In genomic region chr6:32865724-32866443, GRCh38 we compare ENCODE assay signal across 16 cellular contexts. TPM values are rescaled to one million over a fixed set of nuclear protein-coding genes. Genes with fewer than 3 reads are reported as not detected.
A peak's percentile ranks its signal among the peaks of the same experiment; 100 is the strongest.
DNase-seq lines count a peak whose midpoint lies in the region; ATAC-seq and TF ChIP-seq lines count a peak whose summit lies in the region.
"Had no signal": no experiment of that assay in that cellular context is flagged by ENCODE, and none has a peak within 500 bp of the region (broad histone marks: within the 10 kb centered on the region; RNA-seq: fewer than 3 reads in every experiment).

No MANE protein-coding gene starts in this region.

- no peak overlapping the region for H3K4me3 Mint-ChIP-seq in activated naive CD4-positive, alpha-beta T cell treated with anti-CD3 and anti-CD28 coated beads for 36 hours
- no peak overlapping the region for H3K4me3 Mint-ChIP-seq in activated T-helper 1 cell treated with anti-CD3 and anti-CD28 coated beads, Interleukin-12 subunit alpha, Interleukin-12 subunit beta, Interleukin-2, Interleukin-4 antibody, amounts not matched to agents 30 ng/mL and 10 ng/mL and 1 ng/mL, durations not matched to agents 14 hours and 24 hours and 36 hours
- H3K4me3 Mint-ChIP-seq in stimulated activated memory B cell treated with anti-CD40 and anti-IgM and Interleukin-4, amounts not matched to agents 10 μg/mL and 1 μg/mL and 100 μg/mL, for 72 hours, result no peak overlapping the region
- no peak overlapping the region for H3K4me3 Mint-ChIP-seq in endothelial cell (ENCODE audit: unreplicated experiment)
- H3K4me3 Mint-ChIP-seq: dendritic cell treated with granulocyte-macrophage colony-stimulating factor and Interleukin-4, amounts not matched to agents 40 ng/mL and 50 ng/mL, for 4 days had no signal

- H3K36me3 Mint-ChIP-seq in activated naive CD4-positive, alpha-beta T cell treated with anti-CD3 and anti-CD28 coated beads for 36 hours (ENCODE audit: low read depth), result peaks cover 2% of the 10 kb centered on the region
- peaks cover 22% of the 10 kb centered on the region for H3K36me3 Mint-ChIP-seq in activated T-helper 1 cell treated with anti-CD3 and anti-CD28 coated beads, Interleukin-12 subunit alpha, Interleukin-12 subunit beta, Interleukin-2, Interleukin-4 antibody, amounts not matched to agents 30 ng/mL and 10 ng/mL and 1 ng/mL, durations not matched to agents 14 hours and 24 hours and 36 hours (ENCODE audit: low read depth)
- H3K36me3 Mint-ChIP-seq in stimulated activated memory B cell treated with anti-CD40 and anti-IgM and Interleukin-4, amounts not matched to agents 10 μg/mL and 1 μg/mL and 100 μg/mL, for 72 hours, result peaks cover 11% of the 10 kb centered on the region
- no peaks in the 10 kb centered on the region for H3K36me3 Mint-ChIP-seq in endothelial cell (ENCODE audit: low read depth, unreplicated experiment)

- no peaks in the 10 kb centered on the region for H3K9me3 Mint-ChIP-seq in activated naive CD4-positive, alpha-beta T cell treated with anti-CD3 and anti-CD28 coated beads for 36 hours
- H3K9me3 Mint-ChIP-seq in activated T-helper 1 cell treated with anti-CD3 and anti-CD28 coated beads, Interleukin-12 subunit alpha, Interleukin-12 subunit beta, Interleukin-2, Interleukin-4 antibody, amounts not matched to agents 30 ng/mL and 10 ng/mL and 1 ng/mL, durations not matched to agents 14 hours and 24 hours and 36 hours, result no peaks in the 10 kb centered on the region
- H3K9me3 Mint-ChIP-seq in stimulated activated memory B cell treated with anti-CD40 and anti-IgM and Interleukin-4, amounts not matched to agents 10 μg/mL and 1 μg/mL and 100 μg/mL, for 72 hours, result no peaks in the 10 kb centered on the region
- H3K9me3 Mint-ChIP-seq in endothelial cell (ENCODE audit: unreplicated experiment), result no peaks in the 10 kb centered on the region
- H3K9me3 Mint-ChIP-seq: dendritic cell treated with granulocyte-macrophage colony-stimulating factor and Interleukin-4, amounts not matched to agents 40 ng/mL and 50 ng/mL, for 4 days had no signal

- intact Hi-C loops in activated naive CD4-positive, alpha-beta T cell treated with anti-CD3 and anti-CD28 coated beads for 36 hours (cut with micrococcal nuclease), result loop anchor here (5.0 kb wide), 1 partner anchor 164 kb away; no protein-coding TSS in a partner anchor
- intact Hi-C loops in activated T-helper 1 cell treated with anti-CD3 and anti-CD28 coated beads, Interleukin-12 subunit alpha, Interleukin-12 subunit beta, Interleukin-2, Interleukin-4 antibody, amounts not matched to agents 30 ng/mL and 10 ng/mL and 1 ng/mL, durations not matched to agents 14 hours and 24 hours and 36 hours (cut with micrococcal nuclease), result no loop called here

- H3K27me3 Mint-ChIP-seq in activated naive CD4-positive, alpha-beta T cell treated with anti-CD3 and anti-CD28 coated beads for 36 hours (ENCODE audit: low read depth), result no peaks in the 10 kb centered on the region
- H3K27me3 Mint-ChIP-seq in activated T-helper 1 cell treated with anti-CD3 and anti-CD28 coated beads, Interleukin-12 subunit alpha, Interleukin-12 subunit beta, Interleukin-2, Interleukin-4 antibody, amounts not matched to agents 30 ng/mL and 10 ng/mL and 1 ng/mL, durations not matched to agents 14 hours and 24 hours and 36 hours (ENCODE audit: insufficient read depth), result peaks cover 1% of the 10 kb centered on the region
- no peaks in the 10 kb centered on the region for H3K27me3 Mint-ChIP-seq in stimulated activated memory B cell treated with anti-CD40 and anti-IgM and Interleukin-4, amounts not matched to agents 10 μg/mL and 1 μg/mL and 100 μg/mL, for 72 hours
- H3K27me3 Mint-ChIP-seq in endothelial cell (ENCODE audit: unreplicated experiment), result no peaks in the 10 kb centered on the region

- H3K4me1 Mint-ChIP-seq in activated naive CD4-positive, alpha-beta T cell treated with anti-CD3 and anti-CD28 coated beads for 36 hours (ENCODE audit: low read depth), result peaks cover 42% of the 10 kb centered on the region
- peaks cover 38% of the 10 kb centered on the region for H3K4me1 Mint-ChIP-seq in activated T-helper 1 cell treated with anti-CD3 and anti-CD28 coated beads, Interleukin-12 subunit alpha, Interleukin-12 subunit beta, Interleukin-2, Interleukin-4 antibody, amounts not matched to agents 30 ng/mL and 10 ng/mL and 1 ng/mL, durations not matched to agents 14 hours and 24 hours and 36 hours (ENCODE audit: low read depth)
- peaks cover 40% of the 10 kb centered on the region for H3K4me1 Mint-ChIP-seq in stimulated activated memory B cell treated with anti-CD40 and anti-IgM and Interleukin-4, amounts not matched to agents 10 μg/mL and 1 μg/mL and 100 μg/mL, for 72 hours
- H3K4me1 Mint-ChIP-seq in endothelial cell (ENCODE audit: unreplicated experiment), result no peaks in the 10 kb centered on the region

- no peak for TF ChIP-seq CTCF in endothelial cell (IDR thresholded peaks at IDR 0.05; ENCODE audit: unreplicated experiment)

- H3K27ac Mint-ChIP-seq in activated naive CD4-positive, alpha-beta T cell treated with anti-CD3 and anti-CD28 coated beads for 36 hours, result peak overlapping the region; percentile 27
- H3K27ac Mint-ChIP-seq in activated T-helper 1 cell treated with anti-CD3 and anti-CD28 coated beads, Interleukin-12 subunit alpha, Interleukin-12 subunit beta, Interleukin-2, Interleukin-4 antibody, amounts not matched to agents 30 ng/mL and 10 ng/mL and 1 ng/mL, durations not matched to agents 14 hours and 24 hours and 36 hours, result peak overlapping the region; percentile 61
- peak overlapping the region; percentile 64 for H3K27ac Mint-ChIP-seq in stimulated activated memory B cell treated with anti-CD40 and anti-IgM and Interleukin-4, amounts not matched to agents 10 μg/mL and 1 μg/mL and 100 μg/mL, for 72 hours
- no peak overlapping the region for H3K27ac Mint-ChIP-seq in endothelial cell (ENCODE audit: unreplicated experiment)
- H3K27ac Mint-ChIP-seq: dendritic cell treated with granulocyte-macrophage colony-stimulating factor and Interleukin-4, amounts not matched to agents 40 ng/mL and 50 ng/mL, for 4 days had no signal

- no peak for ATAC-seq in stimulated activated memory B cell treated with anti-CD40 and anti-IgM and Interleukin-4, amounts not matched to agents 10 μg/mL and 1 μg/mL and 100 μg/mL, for 72 hours
- ATAC-seq: left lobe of liver, psoas muscle, SK-N-SH treated with all-trans-retinoic acid at 6 μM for 48 hours had no signal

- DNase-seq in activated naive CD4-positive, alpha-beta T cell treated with anti-CD3 and anti-CD28 coated beads for 36 hours, result no peak
- no peak for DNase-seq in activated naive CD4-positive, alpha-beta T cell treated with anti-CD3 and anti-CD28 coated beads, Interleukin-2, amount 50 U/mL, for 16 hours
- DNase-seq in activated T-helper 1 cell treated with anti-CD3 and anti-CD28 coated beads, Interleukin-12 subunit alpha, Interleukin-12 subunit beta, Interleukin-2, Interleukin-4 antibody, amounts not matched to agents 30 ng/mL and 10 ng/mL and 1 ng/mL, durations not matched to agents 14 hours and 24 hours and 36 hours (ENCODE audit: low spot score), result no peak
- DNase-seq in endothelial cell (ENCODE audit: low spot score) (no peak), dermis blood vessel endothelial cell (no peak)
- DNase-seq: hypothalamus, KBM-7, NCI-H1417, psoas muscle, trophoblast cell had no signal

- CTCF ChIA-PET in activated naive CD4-positive, alpha-beta T cell treated with anti-CD3 and anti-CD28 coated beads for 36 hours (lab: Charles Lee), result interaction anchor here (7.2 kb wide), 1 partner anchor 24 kb away, joined by 204 read pairs; the partner anchor contains the start of genes PSMB8 and TAP2

RNA-seq across cellular contexts. Expression of gene PSMB9, which starts 11.9 kb away (rescaled TPM):
- total RNA-seq in activated naive CD4-positive, alpha-beta T cell treated with anti-CD3 and anti-CD28 coated beads for 36 hours, result 100 to 1,000 TPM; 238 to 241 TPM
- 249 and 253 TPM in 2 replicates for total RNA-seq in activated T-helper 1 cell treated with anti-CD3 and anti-CD28 coated beads, Interleukin-12 subunit alpha, Interleukin-12 subunit beta, Interleukin-2, Interleukin-4 antibody, amounts not matched to agents 30 ng/mL and 10 ng/mL and 1 ng/mL, durations not matched to agents 14 hours and 24 hours and 36 hours
- total RNA-seq in endothelial cell (ENCODE audit: unreplicated experiment) (not detected), dermis blood vessel endothelial cell (29.1 and 68.9 TPM in 2 replicates)

RNA-seq across cellular contexts. Expression of gene TAP1, which starts 12.4 kb away (rescaled TPM):
- total RNA-seq in activated naive CD4-positive, alpha-beta T cell treated with anti-CD3 and anti-CD28 coated beads for 36 hours, result 100 to 1,000 TPM; 187 TPM
- total RNA-seq in activated T-helper 1 cell treated with anti-CD3 and anti-CD28 coated beads, Interleukin-12 subunit alpha, Interleukin-12 subunit beta, Interleukin-2, Interleukin-4 antibody, amounts not matched to agents 30 ng/mL and 10 ng/mL and 1 ng/mL, durations not matched to agents 14 hours and 24 hours and 36 hours, result 284 and 290 TPM in 2 replicates
- total RNA-seq in endothelial cell (ENCODE audit: unreplicated experiment), result 1.6 TPM
- total RNA-seq in dermis blood vessel endothelial cell, result 52.9 and 93.4 TPM in 2 replicates

RNA-seq across cellular contexts. Expression of gene PSMB8, which starts 22.0 kb away (rescaled TPM):
- total RNA-seq in activated naive CD4-positive, alpha-beta T cell treated with anti-CD3 and anti-CD28 coated beads for 36 hours, result 100 to 1,000 TPM; 286 to 308 TPM
- 353 and 358 TPM in 2 replicates for total RNA-seq in activated T-helper 1 cell treated with anti-CD3 and anti-CD28 coated beads, Interleukin-12 subunit alpha, Interleukin-12 subunit beta, Interleukin-2, Interleukin-4 antibody, amounts not matched to agents 30 ng/mL and 10 ng/mL and 1 ng/mL, durations not matched to agents 14 hours and 24 hours and 36 hours
- total RNA-seq in endothelial cell (ENCODE audit: unreplicated experiment) (5.2 TPM), dermis blood vessel endothelial cell (73.5 and 86.4 TPM in 2 replicates)

RNA-seq across cellular contexts. Expression of gene TAP2, which starts 27.3 kb away (rescaled TPM):
- total RNA-seq in activated naive CD4-positive, alpha-beta T cell treated with anti-CD3 and anti-CD28 coated beads for 36 hours, result 100 to 1,000 TPM; 136 to 138 TPM
- 160 and 167 TPM in 2 replicates for total RNA-seq in activated T-helper 1 cell treated with anti-CD3 and anti-CD28 coated beads, Interleukin-12 subunit alpha, Interleukin-12 subunit beta, Interleukin-2, Interleukin-4 antibody, amounts not matched to agents 30 ng/mL and 10 ng/mL and 1 ng/mL, durations not matched to agents 14 hours and 24 hours and 36 hours
- total RNA-seq in endothelial cell (ENCODE audit: unreplicated experiment) (9.2 TPM), dermis blood vessel endothelial cell (22.8 and 39.0 TPM in 2 replicates)

RNA-seq across cellular contexts. Expression of gene HLA-DOB, which starts 49.1 kb away (rescaled TPM):
- total RNA-seq in activated naive CD4-positive, alpha-beta T cell treated with anti-CD3 and anti-CD28 coated beads for 36 hours, result 1 to 10 TPM in 1 of 2 experiments, under 1 TPM in 1; 0.91 to 1.1 TPM
- total RNA-seq in activated T-helper 1 cell treated with anti-CD3 and anti-CD28 coated beads, Interleukin-12 subunit alpha, Interleukin-12 subunit beta, Interleukin-2, Interleukin-4 antibody, amounts not matched to agents 30 ng/mL and 10 ng/mL and 1 ng/mL, durations not matched to agents 14 hours and 24 hours and 36 hours, result 4.2 and 4.3 TPM in 2 replicates
- total RNA-seq in endothelial cell (ENCODE audit: unreplicated experiment) (not detected), dermis blood vessel endothelial cell (not detected in 2 replicates)
- total RNA-seq: H4, left lobe of liver, myocyte had no signal

Comparison
In these comparisons a context has a peak if more than half of its experiments do, and no peak if none do; other contexts are left out.
1. RNA of gene PSMB9, which starts 11.9 kb away (total RNA-seq): 249 to 253 TPM in activated T-helper 1 cell treated with anti-CD3 and anti-CD28 coated beads, Interleukin-12 subunit alpha, Interleukin-12 subunit beta, Interleukin-2, Interleukin-4 antibody, amounts not matched to agents 30 ng/mL and 10 ng/mL and 1 ng/mL, durations not matched to agents 14 hours and 24 hours and 36 hours, 238 to 241 TPM in activated naive CD4-positive, alpha-beta T cell treated with anti-CD3 and anti-CD28 coated beads for 36 hours and 29.1 to 68.9 TPM in dermis blood vessel endothelial cell; not detected in endothelial cell (single experiment); every median in the first group is over 10 times any median in the second.
2. RNA of gene TAP1, which starts 12.4 kb away (total RNA-seq): 284 to 290 TPM in activated T-helper 1 cell treated with anti-CD3 and anti-CD28 coated beads, Interleukin-12 subunit alpha, Interleukin-12 subunit beta, Interleukin-2, Interleukin-4 antibody, amounts not matched to agents 30 ng/mL and 10 ng/mL and 1 ng/mL, durations not matched to agents 14 hours and 24 hours and 36 hours, 187 TPM in activated naive CD4-positive, alpha-beta T cell treated with anti-CD3 and anti-CD28 coated beads for 36 hours and 52.9 to 93.4 TPM in dermis blood vessel endothelial cell; 1.6 TPM in endothelial cell (single experiment); every median in the first group is over 10 times any median in the second.
3. RNA of gene PSMB8, which starts 22.0 kb away (total RNA-seq): 353 to 358 TPM in activated T-helper 1 cell treated with anti-CD3 and anti-CD28 coated beads, Interleukin-12 subunit alpha, Interleukin-12 subunit beta, Interleukin-2, Interleukin-4 antibody, amounts not matched to agents 30 ng/mL and 10 ng/mL and 1 ng/mL, durations not matched to agents 14 hours and 24 hours and 36 hours, 286 to 308 TPM in activated naive CD4-positive, alpha-beta T cell treated with anti-CD3 and anti-CD28 coated beads for 36 hours and 73.5 to 86.4 TPM in dermis blood vessel endothelial cell; 5.2 TPM in endothelial cell (single experiment); every median in the first group is over 10 times any median in the second.